Comparison of ENCODE assay signal across 11 cellular contexts in genomic region chr5:136016945-136017530, GRCh38. TPM values are rescaled to one million over a fixed set of nuclear protein-coding genes. Genes with fewer than 3 reads are reported as not detected.
DNase-seq lines count a peak whose midpoint lies in the region; ATAC-seq and TF ChIP-seq lines count a peak whose summit lies in the region.
"Had no signal": no experiment of that assay in that cellular context is flagged by ENCODE, and none has a peak within 500 bp of the region (broad histone marks: within the 10 kb centered on the region; RNA-seq: fewer than 3 reads in every experiment).

No MANE protein-coding gene starts in this region.

- H3K9me3 ChIP-seq in sigmoid colon: no peaks in the 10 kb centered on the region

- H3K27ac ChIP-seq in dorsolateral prefrontal cortex: no peak overlapping the region
- H3K27ac ChIP-seq in sigmoid colon: peak overlapping the region in 2 of 4 donors; percentile 79 to 84
- H3K27ac ChIP-seq: 22Rv1 had no signal

- peaks cover 0 to 9% (median 0%) of the 10 kb centered on the region in 45 donors for H3K27me3 ChIP-seq in dorsolateral prefrontal cortex
- H3K27me3 ChIP-seq in sigmoid colon: no peaks in the 10 kb centered on the region

- intact Hi-C loops in dorsolateral prefrontal cortex (cut with DNase I): no loop called here
- intact Hi-C loops in sigmoid colon (cut with DNase I): no loop called here

- no peaks in the 10 kb centered on the region for H3K36me3 ChIP-seq in sigmoid colon

- ATAC-seq in HG02840 (IDR thresholded peaks at IDR 0.05; ENCODE audit: low FRiP score, unreplicated experiment) (no peak), HG03442 (IDR thresholded peaks at IDR 0.05; ENCODE audit: unreplicated experiment) (no peak)

- no peak for TF ChIP-seq POLR2A in sigmoid colon (IDR thresholded peaks at IDR 0.05)

- no peak for TF ChIP-seq EP300 in sigmoid colon (IDR thresholded peaks at IDR 0.05)

- TF ChIP-seq CTCF in dorsolateral prefrontal cortex (IDR thresholded peaks at IDR 0.05 in 54 of 56, conservative IDR thresholded peaks at IDR 0.05 in 2 of 56; ENCODE audit: low read depth in 1 of 56, partially characterized antibody in 56 of 56) (no peak), sigmoid colon (IDR thresholded peaks at IDR 0.05) (no peak)

- 72 to 80% methylated on average over 2 of the region's 2 CpGs for WGBS in sigmoid colon, 2 donors

- H3K4me3 ChIP-seq in dorsolateral prefrontal cortex (no peak overlapping the region), sigmoid colon (no peak overlapping the region)

- H3K4me1 ChIP-seq in sigmoid colon: peaks cover 0 to 92% (median 66%) of the 10 kb centered on the region in 4 donors

- peak; percentile 26 for DNase-seq in DMS53 (lab: John Stamatoyannopoulos, UW)
- no peak for DNase-seq in DMS53 treated with DMSO at 0.1 percent for 48 hours (lab: John Stamatoyannopoulos, UW; ENCODE audit: unreplicated experiment)
- DNase-seq in NCI-H446 treated with DMSO at 0.1 percent for 48 hours (lab: John Stamatoyannopoulos, UW): peak; percentile 98
- DNase-seq in dorsolateral prefrontal cortex: peak in 6 of 10 donors; percentile 6 to 73 (median 58)
- peak; percentile 69 for DNase-seq in sigmoid colon
- DNase-seq in NCI-H146 treated with DMSO at 0.1 percent for 48 hours (lab: John Stamatoyannopoulos, UW; ENCODE audit: unreplicated experiment): no peak
- DNase-seq: activated gamma-delta T cell, Right ventricle myocardium superior had no signal

RNA-seq across cellular contexts. Expression of gene TGFBI, which starts 11.8 kb away (rescaled TPM):
- 10 to 100 TPM in 24 of 120 experiments, 1 to 10 TPM in 96; 1.4 to 68.6 (median 6.2) TPM for total RNA-seq in dorsolateral prefrontal cortex
- 100 to 1,000 TPM in 2 of 4 donors, 10 to 100 TPM in 2; 49.2 to 178 (median 91.6) TPM for total RNA-seq in sigmoid colon
- 100 to 1,000 TPM in 1 of 3 donors, 10 to 100 TPM in 2; 48.6 to 106 (median 65.3) TPM for polyA plus RNA-seq in sigmoid colon

Comparison
In these comparisons a context has a peak if more than half of its experiments do, and no peak if none do; other contexts are left out.
1. DNase-seq: peak in DMS53 (single experiment), NCI-H446 treated with DMSO at 0.1 percent for 48 hours (single experiment), dorsolateral prefrontal cortex (6 of 10) and sigmoid colon (single experiment); none in DMS53 treated with DMSO at 0.1 percent for 48 hours (single experiment) and NCI-H146 treated with DMSO at 0.1 percent for 48 hours (single experiment).